ENCODE assay signal across 9 cellular contexts in the genomic region with DNA sequence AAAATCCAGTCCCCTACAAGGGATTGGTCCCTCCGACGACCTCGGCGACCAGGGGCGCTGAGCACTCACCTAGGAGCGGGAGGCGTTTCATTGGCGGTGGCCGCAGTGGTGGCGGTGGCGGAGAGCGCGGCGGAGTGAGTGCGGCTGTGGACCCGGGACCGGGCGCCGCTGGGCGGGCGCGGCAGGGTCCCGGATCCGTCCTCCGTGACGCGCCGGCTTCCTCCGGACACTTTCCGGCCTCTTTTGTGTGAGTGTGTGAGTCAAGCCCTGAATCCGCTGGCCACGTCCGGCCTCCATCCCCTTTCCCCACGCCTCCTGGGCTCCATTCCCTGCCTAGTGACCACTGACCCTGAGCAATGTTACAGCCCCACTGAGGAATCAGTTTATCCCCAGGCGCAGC. TPM values are rescaled to one million over a fixed set of nuclear protein-coding genes. Genes with fewer than 3 reads are reported as not detected.
DNase-seq lines count a peak whose midpoint lies in the region; ATAC-seq and TF ChIP-seq lines count a peak whose summit lies in the region.
"Had no signal": no experiment of that assay in that cellular context is flagged by ENCODE, and none has a peak within 500 bp of the region (broad histone marks: within the 10 kb centered on the region; RNA-seq: fewer than 3 reads in every experiment).

Gene ADGRL4 (minus strand): TSS at position 167 of the 400 bp plus-strand sequence. CDS start 76 bp downstream, at position 91.

- H3K36me3 ChIP-seq in H7 (replicated peaks; ENCODE audit: control insufficient read depth, insufficient read depth, low read length) (no peaks in the 10 kb centered on the region), kidney epithelial cell (ENCODE audit: control insufficient read depth, insufficient read depth, low read length) (no peaks in the 10 kb centered on the region), skeletal muscle tissue (ENCODE audit: control insufficient read depth in 3 of 3, insufficient read depth in 3 of 3, low read length in 3 of 3) (no peaks in the 10 kb centered on the region)
- no peaks in the 10 kb centered on the region for H3K36me3 ChIP-seq in naive thymus-derived CD4-positive, alpha-beta T cell (ENCODE audit: control insufficient read depth in 2 of 3, insufficient read depth in 3 of 3, low read length in 3 of 3)

- H3K4me1 Mint-ChIP-seq in endothelial cell (ENCODE audit: unreplicated experiment) = peaks cover 25% of the 10 kb centered on the region
- H3K4me1 Mint-ChIP-seq in naive thymus-derived CD4-positive, alpha-beta T cell = no peaks in the 10 kb centered on the region

- H3K4me1 ChIP-seq in skeletal muscle tissue (ENCODE audit: control insufficient read depth in 3 of 3, insufficient read depth in 3 of 3, low read length in 3 of 3) = no peaks in the 10 kb centered on the region
- no peaks in the 10 kb centered on the region for H3K4me1 ChIP-seq in naive thymus-derived CD4-positive, alpha-beta T cell (ENCODE audit: control insufficient read depth in 2 of 2, insufficient read depth in 2 of 2, low read length in 2 of 2)

- POLR2A ChIA-PET in naive thymus-derived CD4-positive, alpha-beta T cell (lab: Charles Lee) = no interaction called here

- peak within 1 kb of the TSS in 2 of 3 donors; percentile 63 to 65 for H3K9ac ChIP-seq in skeletal muscle tissue (ENCODE audit: low read depth in 1 of 3, low read length in 3 of 3)

- H3K4me3 Mint-ChIP-seq in endothelial cell (ENCODE audit: unreplicated experiment) = peak within 1 kb of the TSS; percentile 95
- H3K4me3 Mint-ChIP-seq in naive thymus-derived CD4-positive, alpha-beta T cell = no peak within 1 kb of the TSS

- no peaks in the 10 kb centered on the region for H3K9me3 ChIP-seq in skeletal muscle tissue (ENCODE audit: control insufficient read depth in 3 of 3, low read length in 3 of 3)
- H3K9me3 ChIP-seq in naive thymus-derived CD4-positive, alpha-beta T cell (ENCODE audit: control insufficient read depth in 2 of 3, low read length in 3 of 3) = no peaks in the 10 kb centered on the region

- peaks cover 11% of the 10 kb centered on the region; the same call in 1 of the 2 replicates for H3K27me3 ChIP-seq in H7 (ENCODE audit: control insufficient read depth, insufficient read depth, low read length)
- H3K27me3 ChIP-seq in kidney epithelial cell (ENCODE audit: control insufficient read depth, insufficient read depth, low read length) = no peaks in the 10 kb centered on the region
- H3K27me3 ChIP-seq in skeletal muscle tissue (ENCODE audit: control insufficient read depth in 3 of 3, insufficient read depth in 3 of 3, low read length in 3 of 3) = peaks cover 0 to 6% (median 2%) of the 10 kb centered on the region in 3 donors
- no peaks in the 10 kb centered on the region for H3K27me3 ChIP-seq in naive thymus-derived CD4-positive, alpha-beta T cell (ENCODE audit: control insufficient read depth in 2 of 2, insufficient read depth in 2 of 2, low read length in 2 of 2)

- H3K36me3 Mint-ChIP-seq in endothelial cell (ENCODE audit: low read depth, unreplicated experiment) = peaks cover 20% of the 10 kb centered on the region
- no peaks in the 10 kb centered on the region for H3K36me3 Mint-ChIP-seq in naive thymus-derived CD4-positive, alpha-beta T cell

- ATAC-seq in GM21381 (IDR thresholded peaks at IDR 0.05; ENCODE audit: unreplicated experiment) (no peak), HG03039 (IDR thresholded peaks at IDR 0.05; ENCODE audit: unreplicated experiment) (no peak)
- ATAC-seq in naive thymus-derived CD4-positive, alpha-beta T cell = no peak

- in situ Hi-C loops in GM13977 (cut with MboI; ENCODE audit: low pct_unique_long_range_greater_than_20kb, low sequenced_read_pairs, unreplicated experiment) = no loop called here

- CTCF ChIA-PET in naive thymus-derived CD4-positive, alpha-beta T cell (lab: Charles Lee) = no interaction called here

- H3K27ac ChIP-seq in skeletal muscle tissue (ENCODE audit: low read depth, low read length) = peak within 1 kb of the TSS; percentile 72
- H3K27ac ChIP-seq in naive thymus-derived CD4-positive, alpha-beta T cell (ENCODE audit: low read depth, low read length) = no peak within 1 kb of the TSS

- DNase-seq in H7 = peak; percentile 73
- peak; percentile 85 for DNase-seq in endothelial cell (ENCODE audit: low spot score)
- no peak for DNase-seq in kidney epithelial cell (ENCODE audit: low read depth)
- DNase-seq in naive thymus-derived CD4-positive, alpha-beta T cell = no peak
- DNase-seq in GM13977 (ENCODE audit: low spot score) = no peak
- DNase-seq: KBM-7 had no signal

- peak within 1 kb of the TSS; percentile 67 for H3K4me3 ChIP-seq in H7 (ENCODE audit: insufficient read depth, low read depth, low read length)
- H3K4me3 ChIP-seq in kidney epithelial cell (ENCODE audit: low read depth, low read length) = peak within 1 kb of the TSS; percentile 74
- peak within 1 kb of the TSS; percentile 27 to 57 (median 45) for H3K4me3 ChIP-seq in skeletal muscle tissue (ENCODE audit: low read length in 3 of 3)
- no peak within 1 kb of the TSS for H3K4me3 ChIP-seq in naive thymus-derived CD4-positive, alpha-beta T cell (ENCODE audit: low read length)

- TF ChIP-seq CTCF in endothelial cell (IDR thresholded peaks at IDR 0.05; ENCODE audit: unreplicated experiment) = no peak
- no peak for TF ChIP-seq CTCF in kidney epithelial cell (IDR thresholded peaks at IDR 0.05; ENCODE audit: insufficient read depth, low read length, poor library complexity, severe bottlenecking)
- no peak for TF ChIP-seq CTCF in GM13977 (IDR thresholded peaks at IDR 0.05; ENCODE audit: extremely low read depth, insufficient read depth, missing control alignments)

- peak within 1 kb of the TSS; percentile 97 for H3K27ac Mint-ChIP-seq in endothelial cell (ENCODE audit: unreplicated experiment)
- no peak within 1 kb of the TSS for H3K27ac Mint-ChIP-seq in naive thymus-derived CD4-positive, alpha-beta T cell

- H3K27me3 Mint-ChIP-seq in endothelial cell (ENCODE audit: unreplicated experiment) = peaks cover 1% of the 10 kb centered on the region
- peaks cover 0 to 11% (median 6%) of the 10 kb centered on the region in 5 donors for H3K27me3 Mint-ChIP-seq in naive thymus-derived CD4-positive, alpha-beta T cell

- intact Hi-C loops in naive thymus-derived CD4-positive, alpha-beta T cell (cut with micrococcal nuclease) = no loop called here

- H3K9me3 Mint-ChIP-seq in endothelial cell (ENCODE audit: unreplicated experiment) = no peaks in the 10 kb centered on the region
- H3K9me3 Mint-ChIP-seq in naive thymus-derived CD4-positive, alpha-beta T cell = peaks cover 0 to 11% (median 0%) of the 10 kb centered on the region in 11 donors

RNA-seq across cellular contexts. Expression of gene ADGRL4, which starts in this region (rescaled TPM):
- 0.07 TPM in 1 of 2 replicates, not detected in the other for total RNA-seq in H7 (2014; rRNA removed; shearing (Covaris generic))
- 198 TPM for total RNA-seq in endothelial cell (ENCODE audit: unreplicated experiment)
- total RNA-seq in kidney epithelial cell = 21.8 and 23.8 TPM in 2 replicates
- total RNA-seq in skeletal muscle tissue = 15.7 TPM
- not detected for total RNA-seq in naive thymus-derived CD4-positive, alpha-beta T cell
- not detected for polyA plus RNA-seq in naive thymus-derived CD4-positive, alpha-beta T cell

Comparison
In these comparisons a context has a peak if more than half of its experiments do, and no peak if none do; other contexts are left out.
1. RNA of gene ADGRL4 (total RNA-seq): 198 TPM in endothelial cell (single experiment), 21.8 to 23.8 TPM in kidney epithelial cell and 15.7 TPM in skeletal muscle tissue (single experiment); 0.07 TPM in H7 and not detected in naive thymus-derived CD4-positive, alpha-beta T cell; every median in the first group is over 10 times any median in the second.
2. Peak in DNase-seq and H3K4me3 ChIP-seq in H7; RNA of the gene not detected or under 1 TPM.